1 cellular context compared by ENCODE assay signal in the genomic region with DNA sequence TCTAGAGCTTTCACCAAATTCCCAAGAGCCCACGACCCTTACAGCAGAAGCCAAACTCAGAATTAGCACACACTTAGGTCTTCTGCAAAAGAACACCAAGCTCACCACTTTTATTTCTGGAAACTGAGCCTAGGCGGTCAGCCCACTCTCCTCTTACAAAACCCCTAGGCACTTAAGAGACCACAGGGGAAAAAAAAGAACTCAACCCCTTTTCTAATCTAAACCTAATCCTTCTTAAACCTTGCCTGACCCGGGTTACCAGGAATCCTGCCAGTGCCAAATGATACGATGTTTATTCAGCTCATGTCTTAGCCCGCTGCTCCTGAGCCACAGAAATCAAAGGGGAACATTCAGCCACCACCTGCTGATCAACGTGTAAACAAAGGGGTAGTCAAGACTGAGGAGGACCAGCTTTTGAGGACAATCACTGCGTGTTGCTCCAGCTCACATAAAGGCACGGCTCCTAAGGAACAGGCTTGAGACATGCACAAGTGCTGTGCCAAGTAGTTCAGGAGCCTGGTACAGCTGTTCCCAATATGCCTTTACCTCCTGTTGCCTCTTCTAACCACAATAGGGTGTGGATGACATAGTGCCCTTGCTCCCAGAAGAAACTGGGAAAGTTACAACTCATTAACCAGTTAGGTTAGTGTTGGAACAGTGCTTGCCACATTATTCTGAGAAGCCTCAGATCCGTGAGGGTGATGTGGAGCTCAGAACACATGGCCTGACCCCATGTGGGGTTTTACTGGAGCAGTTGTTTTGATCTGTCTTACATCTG.
TF ChIP-seq lines count a peak whose summit lies in the region.

No MANE protein-coding gene starts in this region.

TF ChIP-seq in GM23338, 12 proteins besides CTCF, POLR2A, EP300 and RAD21:
- TF ChIP-seq, protein P1, sequence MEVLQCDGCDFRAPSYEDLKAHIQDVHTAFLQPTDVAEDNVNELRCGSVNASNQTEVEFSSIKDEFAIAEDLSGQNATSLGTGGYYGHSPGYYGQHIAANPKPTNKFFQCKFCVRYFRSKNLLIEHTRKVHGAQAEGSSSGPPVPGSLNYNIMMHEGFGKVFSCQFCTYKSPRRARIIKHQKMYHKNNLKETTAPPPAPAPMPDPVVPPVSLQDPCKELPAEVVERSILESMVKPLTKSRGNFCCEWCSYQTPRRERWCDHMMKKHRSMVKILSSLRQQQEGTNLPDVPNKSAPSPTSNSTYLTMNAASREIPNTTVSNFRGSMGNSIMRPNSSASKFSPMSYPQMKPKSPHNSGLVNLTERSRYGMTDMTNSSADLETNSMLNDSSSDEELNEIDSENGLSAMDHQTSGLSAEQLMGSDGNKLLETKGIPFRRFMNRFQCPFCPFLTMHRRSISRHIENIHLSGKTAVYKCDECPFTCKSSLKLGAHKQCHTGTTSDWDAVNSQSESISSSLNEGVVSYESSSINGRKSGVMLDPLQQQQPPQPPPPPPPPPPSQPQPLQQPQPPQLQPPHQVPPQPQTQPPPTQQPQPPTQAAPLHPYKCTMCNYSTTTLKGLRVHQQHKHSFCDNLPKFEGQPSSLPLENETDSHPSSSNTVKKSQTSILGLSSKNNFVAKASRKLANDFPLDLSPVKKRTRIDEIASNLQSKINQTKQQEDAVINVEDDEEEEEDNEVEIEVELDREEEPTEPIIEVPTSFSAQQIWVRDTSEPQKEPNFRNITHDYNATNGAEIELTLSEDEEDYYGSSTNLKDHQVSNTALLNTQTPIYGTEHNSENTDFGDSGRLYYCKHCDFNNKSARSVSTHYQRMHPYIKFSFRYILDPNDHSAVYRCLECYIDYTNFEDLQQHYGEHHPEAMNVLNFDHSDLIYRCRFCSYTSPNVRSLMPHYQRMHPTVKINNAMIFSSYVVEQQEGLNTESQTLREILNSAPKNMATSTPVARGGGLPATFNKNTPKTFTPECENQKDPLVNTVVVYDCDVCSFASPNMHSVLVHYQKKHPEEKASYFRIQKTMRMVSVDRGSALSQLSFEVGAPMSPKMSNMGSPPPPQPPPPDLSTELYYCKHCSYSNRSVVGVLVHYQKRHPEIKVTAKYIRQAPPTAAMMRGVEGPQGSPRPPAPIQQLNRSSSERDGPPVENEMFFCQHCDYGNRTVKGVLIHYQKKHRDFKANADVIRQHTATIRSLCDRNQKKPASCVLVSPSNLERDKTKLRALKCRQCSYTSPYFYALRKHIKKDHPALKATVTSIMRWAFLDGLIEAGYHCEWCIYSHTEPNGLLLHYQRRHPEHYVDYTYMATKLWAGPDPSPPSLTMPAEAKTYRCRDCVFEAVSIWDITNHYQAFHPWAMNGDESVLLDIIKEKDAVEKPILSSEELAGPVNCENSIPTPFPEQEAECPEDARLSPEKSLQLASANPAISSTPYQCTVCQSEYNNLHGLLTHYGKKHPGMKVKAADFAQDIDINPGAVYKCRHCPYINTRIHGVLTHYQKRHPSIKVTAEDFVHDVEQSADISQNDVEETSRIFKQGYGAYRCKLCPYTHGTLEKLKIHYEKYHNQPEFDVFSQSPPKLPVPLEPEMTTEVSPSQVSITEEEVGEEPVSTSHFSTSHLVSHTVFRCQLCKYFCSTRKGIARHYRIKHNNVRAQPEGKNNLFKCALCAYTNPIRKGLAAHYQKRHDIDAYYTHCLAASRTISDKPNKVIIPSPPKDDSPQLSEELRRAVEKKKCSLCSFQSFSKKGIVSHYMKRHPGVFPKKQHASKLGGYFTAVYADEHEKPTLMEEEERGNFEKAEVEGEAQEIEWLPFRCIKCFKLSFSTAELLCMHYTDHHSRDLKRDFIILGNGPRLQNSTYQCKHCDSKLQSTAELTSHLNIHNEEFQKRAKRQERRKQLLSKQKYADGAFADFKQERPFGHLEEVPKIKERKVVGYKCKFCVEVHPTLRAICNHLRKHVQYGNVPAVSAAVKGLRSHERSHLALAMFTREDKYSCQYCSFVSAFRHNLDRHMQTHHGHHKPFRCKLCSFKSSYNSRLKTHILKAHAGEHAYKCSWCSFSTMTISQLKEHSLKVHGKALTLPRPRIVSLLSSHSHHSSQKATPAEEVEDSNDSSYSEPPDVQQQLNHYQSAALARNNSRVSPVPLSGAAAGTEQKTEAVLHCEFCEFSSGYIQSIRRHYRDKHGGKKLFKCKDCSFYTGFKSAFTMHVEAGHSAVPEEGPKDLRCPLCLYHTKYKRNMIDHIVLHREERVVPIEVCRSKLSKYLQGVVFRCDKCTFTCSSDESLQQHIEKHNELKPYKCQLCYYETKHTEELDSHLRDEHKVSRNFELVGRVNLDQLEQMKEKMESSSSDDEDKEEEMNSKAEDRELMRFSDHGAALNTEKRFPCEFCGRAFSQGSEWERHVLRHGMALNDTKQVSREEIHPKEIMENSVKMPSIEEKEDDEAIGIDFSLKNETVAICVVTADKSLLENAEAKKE (CRISPR knock-in tag; IDR thresholded peaks at IDR 0.05): peak; percentile 58; the same call in 1 of the 2 replicates
- TF ChIP-seq EZH2phosphoT487 (IDR thresholded peaks at IDR 0.05; ENCODE audit: unreplicated experiment) (no peak), POLR2AphosphoS5 (IDR thresholded peaks at IDR 0.05; ENCODE audit: low read depth) (no peak), JUNB (IDR thresholded peaks at IDR 0.05; ENCODE audit: unreplicated experiment) (no peak), CREB1 (CRISPR knock-in tag; IDR thresholded peaks at IDR 0.05; ENCODE audit: low read depth) (no peak)
- TF ChIP-seq, protein P2, sequence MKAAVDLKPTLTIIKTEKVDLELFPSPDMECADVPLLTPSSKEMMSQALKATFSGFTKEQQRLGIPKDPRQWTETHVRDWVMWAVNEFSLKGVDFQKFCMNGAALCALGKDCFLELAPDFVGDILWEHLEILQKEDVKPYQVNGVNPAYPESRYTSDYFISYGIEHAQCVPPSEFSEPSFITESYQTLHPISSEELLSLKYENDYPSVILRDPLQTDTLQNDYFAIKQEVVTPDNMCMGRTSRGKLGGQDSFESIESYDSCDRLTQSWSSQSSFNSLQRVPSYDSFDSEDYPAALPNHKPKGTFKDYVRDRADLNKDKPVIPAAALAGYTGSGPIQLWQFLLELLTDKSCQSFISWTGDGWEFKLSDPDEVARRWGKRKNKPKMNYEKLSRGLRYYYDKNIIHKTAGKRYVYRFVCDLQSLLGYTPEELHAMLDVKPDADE (IDR thresholded peaks at IDR 0.05): no peak
